25 cellular contexts compared by ENCODE assay signal in the genomic region with DNA sequence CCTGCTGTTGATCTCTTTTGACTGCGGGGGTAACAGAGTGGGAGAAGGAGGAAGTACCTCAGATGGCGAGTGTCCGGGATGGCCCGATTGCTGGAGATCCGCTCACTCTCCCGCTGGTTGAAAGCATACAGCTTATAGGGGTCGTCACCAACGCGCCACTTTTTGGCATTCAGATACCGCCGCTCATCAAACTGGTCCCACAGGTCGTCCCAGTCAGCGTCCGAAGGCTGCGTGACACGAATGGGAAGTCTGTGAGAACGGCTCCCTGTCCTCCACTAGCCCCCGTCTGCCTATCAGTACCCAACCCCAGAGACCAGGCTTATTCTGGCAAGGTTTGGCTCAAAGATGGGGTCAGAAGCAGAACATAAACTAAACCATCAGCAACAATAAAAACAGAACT.
"Had no signal": no experiment of that assay in that cellular context is flagged by ENCODE, and none has a peak within 500 bp of the region (broad histone marks: within the 10 kb centered on the region; RNA-seq: fewer than 3 reads in every experiment).

No MANE protein-coding gene starts in this region.

- DNase-seq: stimulated activated CD4-positive, alpha-beta T cell treated with anti-CD3 and anti-CD28 coated beads, Interleukin-2, amount 100 ng/mL, for 48 hours; stimulated activated CD4-positive, alpha-beta T cell treated with anti-CD3 and anti-CD28 coated beads, Interleukin-4, amount 100 ng/mL, for 1 hour; stimulated activated CD4-positive, alpha-beta T cell treated with anti-CD3 and anti-CD28 coated beads, Interleukin-4, amount 100 ng/mL, for 24 hours; stimulated activated CD4-positive, alpha-beta T cell treated with anti-CD3 and anti-CD28 coated beads, Interleukin-4, amount 100 ng/mL, for 4 hours; stimulated activated CD8-positive, alpha-beta memory T cell treated with anti-CD3 and anti-CD28 coated beads, Interleukin-4, amount 100 ng/mL, for 48 hours; stimulated activated naive B cell treated with anti-CD40 and anti-IgM and Interleukin-4, amounts not matched to agents 10 μg/mL and 1 μg/mL and 100 μg/mL, for 72 hours; stimulated activated naive CD4-positive, alpha-beta T cell; stimulated activated naive CD4-positive, alpha-beta T cell treated with Interleukin-2 at 50 U/mL for 16 hours; stimulated activated naive CD8-positive, alpha-beta T cell treated with anti-CD3 and anti-CD28 coated beads, Interleukin-15, amount 100 ng/mL, for 72 hours; stimulated activated naive CD8-positive, alpha-beta T cell treated with anti-CD3 and anti-CD28 coated beads, Interleukin-15, Interleukin-2, amounts not matched to agents 100 U/mL and 50 U/mL, for 24 hours; stomach; substantia nigra; testis; thyroid gland; tibial artery; transverse colon; upper lobe of left lung; upper lobe of right lung; uterus had no signal

- H3K36me3 ChIP-seq: stomach, suprapubic skin, thoracic aorta, thyroid gland, tibial artery, tibial nerve, transverse colon, upper lobe of left lung, upper lobe of right lung, uterus, vagina had no signal

- H3K27me3 ChIP-seq: stomach, suprapubic skin, testis, thyroid gland, tibial artery, tibial nerve, transverse colon, upper lobe of left lung, upper lobe of right lung, uterus, vagina had no signal

- ATAC-seq: stimulated activated effector memory CD8-positive, alpha-beta T cell treated with anti-CD3 and anti-CD28 coated beads, Interleukin-12 subunit alpha, Interleukin-12 subunit beta, amount 100 ng/mL, for 72 hours; stimulated activated memory B cell treated with anti-CD40 and anti-IgM and Interleukin-4, amounts not matched to agents 10 μg/mL and 1 μg/mL and 100 μg/mL, for 72 hours; stimulated activated naive B cell treated with anti-CD40 and anti-IgM and Interleukin-4, amounts not matched to agents 10 μg/mL and 1 μg/mL and 100 μg/mL, for 72 hours; stimulated activated naive CD8-positive, alpha-beta T cell treated with anti-CD3 and anti-CD28 coated beads, Interleukin-15, Interleukin-2, amounts not matched to agents 100 U/mL and 50 U/mL, for 24 hours; upper lobe of right lung had no signal

- H3K9me3 ChIP-seq: stomach, suprapubic skin, testis, thoracic aorta, thyroid gland, tibial artery, tibial nerve, transverse colon, upper lobe of left lung, upper lobe of right lung, uterus, vagina had no signal

- H3K4me1 ChIP-seq: stomach, suprapubic skin, testis, thyroid gland, tibial artery, tibial nerve, transverse colon, upper lobe of left lung, upper lobe of right lung, uterus, vagina had no signal

- H3K4me3 ChIP-seq: stomach, suprapubic skin, testis, thoracic aorta, thyroid gland, tibial artery, tibial nerve, transverse colon, upper lobe of left lung, upper lobe of right lung, uterus, vagina had no signal

- H3K27ac ChIP-seq: stomach, suprapubic skin, testis, thoracic aorta, thyroid gland, tibial artery, tibial nerve, transverse colon, upper lobe of left lung, upper lobe of right lung, uterus, vagina had no signal
